11 cellular contexts compared by ENCODE assay signal in the genomic region with DNA sequence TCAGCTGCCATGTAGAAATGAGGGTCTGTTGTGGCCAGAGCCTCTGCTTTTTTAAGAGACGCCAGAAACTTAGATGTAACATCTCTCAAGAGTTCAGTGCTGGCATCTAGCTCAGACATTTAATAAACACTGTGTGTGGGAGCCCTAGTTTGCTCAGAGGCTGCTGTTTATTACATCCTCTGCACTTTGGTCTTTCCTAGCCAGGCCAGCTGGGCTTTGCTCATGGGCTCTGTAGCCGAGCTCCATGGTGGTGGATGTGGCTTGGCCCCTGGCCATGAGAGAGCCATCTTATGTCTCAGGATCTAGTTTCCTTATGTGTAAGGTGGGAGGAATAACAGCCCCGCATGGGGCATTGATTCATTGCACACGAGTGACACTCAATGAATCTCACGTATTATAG. TPM values are rescaled to one million over a fixed set of nuclear protein-coding genes. Genes with fewer than 3 reads are reported as not detected.
DNase-seq lines count a peak whose midpoint lies in the region; ATAC-seq and TF ChIP-seq lines count a peak whose summit lies in the region.
"Had no signal": no experiment of that assay in that cellular context is flagged by ENCODE, and none has a peak within 500 bp of the region (broad histone marks: within the 10 kb centered on the region; RNA-seq: fewer than 3 reads in every experiment).

No MANE protein-coding gene starts in this region.

- H3K4me1 ChIP-seq in Panc1 (ENCODE audit: control insufficient read depth, insufficient read depth, low read length) (no peaks in the 10 kb centered on the region), ovary (ENCODE audit: insufficient read depth) (no peaks in the 10 kb centered on the region)

- in situ Hi-C loops in Panc1 (cut with HindIII; ENCODE audit: low pct_unique_long_range_greater_than_20kb, low sequenced_read_pairs), result no loop called here

- H3K27ac ChIP-seq in Panc1 (ENCODE audit: low read length), result no peak overlapping the region
- no peak overlapping the region for H3K27ac ChIP-seq in ovary

- WGBS in ovary, 3 donors, result 22 to 34% (median 28%) methylated on average over 5 of the region's 5 CpGs

- CTCF ChIA-PET in Panc1 (lab: Charles Lee), result interaction anchor here (0.6 kb wide), 1 partner anchor 10 kb away, joined by 7 read pairs; no protein-coding TSS in a partner anchor

- BruUV-seq in Panc1 (replicated peaks; lab: Mats Ljungman, UMichigan), result no TSS peak

- intact Hi-C loops in Panc1 (cut with micrococcal nuclease; ENCODE audit: unreplicated experiment) (no loop called here), ovary (cut with DNase I) (no loop called here)

- DNase-seq in AG20443 (ENCODE audit: low spot score), result peak; percentile 48
- no peak for DNase-seq in Panc1 (ENCODE audit: low read depth, low spot score)
- peak; percentile 61 for DNase-seq in fibroblast of pulmonary artery (ENCODE audit: low read depth)
- peak in 4 of 5 donors; percentile 41 to 75 (median 46) for DNase-seq in ovary
- DNase-seq: natural killer cell, NCI-H510A treated with DMSO at 0.1 percent for 48 hours, T-cell had no signal

- no peaks in the 10 kb centered on the region for H3K27me3 ChIP-seq in Panc1 (ENCODE audit: control insufficient read depth, insufficient read depth, low read length)
- no peaks in the 10 kb centered on the region for H3K27me3 ChIP-seq in ovary

- TF ChIP-seq EP300 in ovary (IDR thresholded peaks at IDR 0.05), result no peak

- H3K4me3 ChIP-seq in Panc1 (ENCODE audit: low read depth in 2 of 2, low read length in 2 of 2) (no peak overlapping the region), fibroblast of pulmonary artery (replicated peaks; ENCODE audit: low read depth, low read length) (no peak overlapping the region), ovary (no peak overlapping the region)

- ATAC-seq in Panc1 (peak; percentile 49; the same call in 1 of the 2 replicates), HG02798 (IDR thresholded peaks at IDR 0.05; ENCODE audit: poor library complexity, unreplicated experiment) (no peak), HG02884 (IDR thresholded peaks at IDR 0.05; ENCODE audit: unreplicated experiment) (no peak), HG03280 (IDR thresholded peaks at IDR 0.05; ENCODE audit: unreplicated experiment) (no peak), HG03025 (IDR thresholded peaks at IDR 0.05; ENCODE audit: low FRiP score, unreplicated experiment) (no peak)
- ATAC-seq: natural killer cell, T-cell had no signal

- TF ChIP-seq POLR2A in ovary (IDR thresholded peaks at IDR 0.05), result no peak

- TF ChIP-seq CTCF in Panc1 (IDR thresholded peaks at IDR 0.05) (no peak), fibroblast of pulmonary artery (IDR thresholded peaks at IDR 0.05; ENCODE audit: low read length, missing control alignments) (no peak), ovary (IDR thresholded peaks at IDR 0.05) (no peak)

- no peaks in the 10 kb centered on the region for H3K9me3 ChIP-seq in Panc1 (ENCODE audit: control insufficient read depth, insufficient read depth, low read depth, low read length)
- no peaks in the 10 kb centered on the region for H3K9me3 ChIP-seq in ovary

- POLR2A ChIA-PET in Panc1 (lab: Charles Lee), result interaction anchor here (0.5 to 0.6 kb wide), 2 partner anchors 221 to 840 kb away, joined by 3 to 4 read pairs; no protein-coding TSS in a partner anchor

- H3K36me3 ChIP-seq in Panc1 (ENCODE audit: control insufficient read depth, insufficient read depth, low read length) (no peaks in the 10 kb centered on the region), ovary (peaks cover 2% of the 10 kb centered on the region)

RNA-seq across cellular contexts. Expression of gene ARHGEF37, which starts 30.0 kb away (rescaled TPM):
- total RNA-seq in Panc1 (2021; ENCODE audit: unreplicated experiment) (3.2 TPM), ovary (1 to 10 TPM; 4.1 to 9.9 (median 6.2) TPM)
- polyA plus RNA-seq in Panc1 (2012; ENCODE audit: insufficient read length), result 4.2 TPM
- 1 to 10 TPM; 4.2 to 6.8 TPM for polyA plus RNA-seq in ovary
